ENCODE assay signal across 18 cellular contexts in the genomic region with DNA sequence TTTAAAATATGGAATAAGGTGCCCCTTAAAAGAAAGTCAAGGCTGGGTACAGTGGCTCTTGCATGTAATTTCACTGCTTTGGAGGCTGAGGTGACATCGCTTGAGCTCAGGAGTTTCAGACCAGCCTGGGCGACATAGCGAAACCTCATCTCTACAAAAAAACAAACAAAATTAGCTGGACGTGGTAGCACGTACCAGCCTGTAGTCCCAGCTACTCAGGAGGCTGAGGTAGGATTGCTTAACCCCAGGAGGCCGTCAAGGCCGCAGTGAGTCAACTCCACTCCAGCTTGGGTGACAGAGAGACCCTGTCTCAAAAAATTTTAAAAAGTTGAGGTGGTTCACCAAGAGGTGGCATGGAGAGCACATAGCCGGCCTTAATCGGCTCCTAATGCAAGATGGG. TPM values are rescaled to one million over a fixed set of nuclear protein-coding genes. Genes with fewer than 3 reads are reported as not detected.
DNase-seq lines count a peak whose midpoint lies in the region; ATAC-seq and TF ChIP-seq lines count a peak whose summit lies in the region.
"Had no signal": no experiment of that assay in that cellular context is flagged by ENCODE, and none has a peak within 500 bp of the region (broad histone marks: within the 10 kb centered on the region; RNA-seq: fewer than 3 reads in every experiment).

No MANE protein-coding gene starts in this region.

- H3K9me3 Mint-ChIP-seq in natural killer cell treated with Interleukin-12 subunit alpha and Interleukin-12 subunit beta and Interleukin-15 and Interleukin-18, amount 100 ng/mL, for 72 hours, result no peaks in the 10 kb centered on the region
- no peaks in the 10 kb centered on the region for H3K9me3 Mint-ChIP-seq in natural killer cell
- H3K9me3 Mint-ChIP-seq in T-cell, result no peaks in the 10 kb centered on the region
- no peaks in the 10 kb centered on the region for H3K9me3 Mint-ChIP-seq in chondrocyte (ENCODE audit: low read depth)
- H3K9me3 Mint-ChIP-seq: stimulated activated naive CD8-positive, alpha-beta T cell treated with anti-CD3 and anti-CD28 coated beads, Interleukin-15, amount 100 ng/mL, for 72 hours had no signal

- intact Hi-C loops in natural killer cell (cut with micrococcal nuclease), result no loop called here
- intact Hi-C loops in heart right ventricle (cut with DNase I), result loop anchor here in 1 of 10 donors (10.0 kb wide), 1 partner anchor 85 kb away; no protein-coding TSS in a partner anchor

- H3K27me3 Mint-ChIP-seq in natural killer cell treated with Interleukin-12 subunit alpha and Interleukin-12 subunit beta and Interleukin-15 and Interleukin-18, amount 100 ng/mL, for 72 hours, result no peaks in the 10 kb centered on the region
- H3K27me3 Mint-ChIP-seq in natural killer cell (ENCODE audit: low read depth in 2 of 2) (no peaks in the 10 kb centered on the region), T-cell (no peaks in the 10 kb centered on the region), chondrocyte (ENCODE audit: low read depth) (no peaks in the 10 kb centered on the region)
- H3K27me3 Mint-ChIP-seq: dendritic cell treated with granulocyte-macrophage colony-stimulating factor and Interleukin-4, amounts not matched to agents 40 ng/mL and 50 ng/mL, for 4 days; stimulated activated naive CD8-positive, alpha-beta T cell treated with anti-CD3 and anti-CD28 coated beads, Interleukin-15, amount 100 ng/mL, for 72 hours had no signal

- DNase-seq in natural killer cell treated with Interleukin-12 subunit alpha and Interleukin-12 subunit beta and Interleukin-15 and Interleukin-18, amount 100 ng/mL, for 72 hours (ENCODE audit: low spot score), result no peak
- no peak for DNase-seq in natural killer cell
- no peak for DNase-seq in T-cell
- no peak for DNase-seq in chondrocyte (ENCODE audit: low spot score)
- no peak for DNase-seq in GM19240 (ENCODE audit: insufficient read length, low spot score)
- DNase-seq in heart right ventricle, result no peak
- DNase-seq in occipital lobe (lab: John Stamatoyannopoulos, UW), result no peak
- DNase-seq: activated effector memory CD4-positive, alpha-beta T cell treated with Interleukin-2 at 50 U/mL for 16 hours; C1 segment of cervical spinal cord; NCI-H1436 treated with DMSO at 0.1 percent for 48 hours; tibial artery had no signal

- H3K4me3 Mint-ChIP-seq in natural killer cell treated with Interleukin-12 subunit alpha and Interleukin-12 subunit beta and Interleukin-15 and Interleukin-18, amount 100 ng/mL, for 72 hours, result peak overlapping the region; percentile 75
- H3K4me3 Mint-ChIP-seq in natural killer cell (no peak overlapping the region), T-cell (no peak overlapping the region), chondrocyte (ENCODE audit: unreplicated experiment) (no peak overlapping the region)
- H3K4me3 Mint-ChIP-seq: dendritic cell treated with granulocyte-macrophage colony-stimulating factor and Interleukin-4, amounts not matched to agents 40 ng/mL and 50 ng/mL, for 4 days had no signal

- peaks cover 40 to 47% of the 10 kb centered on the region in 2 donors for H3K4me1 Mint-ChIP-seq in natural killer cell treated with Interleukin-12 subunit alpha and Interleukin-12 subunit beta and Interleukin-15 and Interleukin-18, amount 100 ng/mL, for 72 hours (ENCODE audit: low read depth in 2 of 2)
- H3K4me1 Mint-ChIP-seq in natural killer cell (peaks cover 34 to 40% of the 10 kb centered on the region in 2 donors), T-cell (peaks cover 35 to 40% (median 36%) of the 10 kb centered on the region in 3 donors), chondrocyte (ENCODE audit: low read depth) (peaks cover 34% of the 10 kb centered on the region)

- ATAC-seq in natural killer cell treated with Interleukin-12 subunit alpha and Interleukin-12 subunit beta and Interleukin-15 and Interleukin-18, amount 100 ng/mL, for 72 hours, result peak in 1 of 2 donors; percentile 83
- ATAC-seq in natural killer cell (no peak), T-cell (replicated peaks in 1 of 4) (no peak), GM19463 (IDR thresholded peaks at IDR 0.05; ENCODE audit: unreplicated experiment) (no peak), heart right ventricle (no peak)
- ATAC-seq: Panc1 had no signal

- peaks cover 0 to 51% (median 8%) of the 10 kb centered on the region in 9 donors for H3K36me3 ChIP-seq in heart right ventricle

- H3K27ac Mint-ChIP-seq in natural killer cell treated with Interleukin-12 subunit alpha and Interleukin-12 subunit beta and Interleukin-15 and Interleukin-18, amount 100 ng/mL, for 72 hours, result peak overlapping the region; percentile 89 to 92
- H3K27ac Mint-ChIP-seq in natural killer cell (peak overlapping the region in 1 of 2 donors; percentile 78), T-cell (peak overlapping the region; percentile 83 to 86), chondrocyte (ENCODE audit: unreplicated experiment) (peak overlapping the region; percentile 11)
- H3K27ac Mint-ChIP-seq: dendritic cell treated with granulocyte-macrophage colony-stimulating factor and Interleukin-4, amounts not matched to agents 40 ng/mL and 50 ng/mL, for 4 days had no signal

- no peaks in the 10 kb centered on the region for H3K9me3 ChIP-seq in heart right ventricle
- H3K9me3 ChIP-seq: prostate gland, tibial artery had no signal

- CTCF ChIA-PET in T-cell (lab: Charles Lee), result no interaction called here

- H3K4me3 ChIP-seq in heart right ventricle, result no peak overlapping the region
- H3K4me3 ChIP-seq: lung, prostate gland, tibial artery had no signal

- peaks cover 3 to 54% (median 38%) of the 10 kb centered on the region in 9 donors for H3K4me1 ChIP-seq in heart right ventricle

- H3K36me3 Mint-ChIP-seq in natural killer cell treated with Interleukin-12 subunit alpha and Interleukin-12 subunit beta and Interleukin-15 and Interleukin-18, amount 100 ng/mL, for 72 hours, result no peaks in the 10 kb centered on the region
- H3K36me3 Mint-ChIP-seq in natural killer cell, result no peaks in the 10 kb centered on the region
- H3K36me3 Mint-ChIP-seq in T-cell, result peaks cover 5% of the 10 kb centered on the region
- H3K36me3 Mint-ChIP-seq in chondrocyte (ENCODE audit: low read depth), result peaks cover 9% of the 10 kb centered on the region

- H3K27me3 ChIP-seq in heart right ventricle, result no peaks in the 10 kb centered on the region
- H3K27me3 ChIP-seq: brain microvascular endothelial cell, tibial artery had no signal

- no peak overlapping the region for H3K27ac ChIP-seq in heart right ventricle
- H3K27ac ChIP-seq: brain microvascular endothelial cell, prostate gland, tibial artery had no signal

- POLR2A ChIA-PET in T-cell (lab: Charles Lee), result no interaction called here

- TF ChIP-seq CTCF in natural killer cell (IDR thresholded peaks at IDR 0.05) (no peak), chondrocyte (IDR thresholded peaks at IDR 0.05) (no peak), heart right ventricle (IDR thresholded peaks at IDR 0.05) (no peak)

- WGBS in heart right ventricle, 2 donors, result 94% methylated on average over 9 of the region's 9 CpGs

RNA-seq across cellular contexts. Expression of a gene that starts 17.7 kb away (rescaled TPM):
- total RNA-seq in natural killer cell treated with Interleukin-12 subunit alpha and Interleukin-12 subunit beta and Interleukin-15 and Interleukin-18, amount 100 ng/mL, for 72 hours, result 10 to 100 TPM; 29.0 to 81.6 TPM
- total RNA-seq in natural killer cell (10 to 100 TPM; 11.0 to 15.0 (median 11.7) TPM), T-cell (10 to 100 TPM; 29.1 to 35.1 (median 30.1) TPM), chondrocyte (2.3 to 3.6 TPM (median 2.4 TPM) in 3 replicates), heart right ventricle (1 to 10 TPM; 1.5 to 9.7 (median 3.8) TPM), occipital lobe (8.0 TPM)
- polyA plus RNA-seq in heart right ventricle, result 1 to 10 TPM; 4.9 to 6.1 TPM
